ENCODE assay signal across 24 cellular contexts in genomic region chr2:16050261-16051045, GRCh38.
DNase-seq lines count a peak whose midpoint lies in the region; ATAC-seq lines count a peak whose summit lies in the region.
"Had no signal": no experiment of that assay in that cellular context is flagged by ENCODE, and none has a peak within 500 bp of the region (broad histone marks: within the 10 kb centered on the region; RNA-seq: fewer than 3 reads in every experiment).

No MANE protein-coding gene starts in this region.

- H3K23ac ChIP-seq in neuronal stem cell (ENCODE audit: low read depth, low read length, poor library complexity), result no peak overlapping the region

- peak overlapping the region; percentile 40 for H2AFZ ChIP-seq in neuronal stem cell (ENCODE audit: low read length)

- H3K14ac ChIP-seq in neuronal stem cell (ENCODE audit: low read length), result no peak overlapping the region

- no peak overlapping the region for H3K4me2 ChIP-seq in neuronal stem cell (ENCODE audit: insufficient read depth, low read length, poor library complexity, severe bottlenecking)

- peaks cover 13 to 14% of the 10 kb centered on the region in 2 donors for H3K4me1 ChIP-seq in neuronal stem cell (ENCODE audit: control insufficient read depth in 2 of 2, insufficient read depth in 1 of 2, low read depth in 1 of 2, low read length in 2 of 2)
- H3K4me1 ChIP-seq: gastrocnemius medialis, upper lobe of right lung had no signal

- no peak overlapping the region for H2AK5ac ChIP-seq in neuronal stem cell (ENCODE audit: low read depth, low read length)

- no peak overlapping the region for H4K8ac ChIP-seq in neuronal stem cell (ENCODE audit: low read depth, low read length)

- H3K9ac ChIP-seq in neuronal stem cell (ENCODE audit: low read depth, low read length, poor library complexity), result no peak overlapping the region

- no peak overlapping the region for H3K18ac ChIP-seq in neuronal stem cell (ENCODE audit: low read length)

- no peaks in the 10 kb centered on the region for H3K27me3 ChIP-seq in neuronal stem cell (ENCODE audit: control insufficient read depth in 3 of 3, insufficient read depth in 3 of 3, low read depth in 1 of 3, low read length in 3 of 3)
- H3K27me3 ChIP-seq: gastrocnemius medialis, spleen had no signal

- H3K27ac ChIP-seq in neuronal stem cell (replicated peaks; ENCODE audit: low read length), result no peak overlapping the region
- H3K27ac ChIP-seq: gastrocnemius medialis, spleen, upper lobe of right lung had no signal

- H3K79me1 ChIP-seq in neuronal stem cell (ENCODE audit: low read depth, low read length), result no peaks in the 10 kb centered on the region

- H3K4ac ChIP-seq in neuronal stem cell (ENCODE audit: low read length), result no peak overlapping the region

- no peak overlapping the region for H2BK120ac ChIP-seq in neuronal stem cell (ENCODE audit: low read depth, low read length)

- no peak overlapping the region for H4K91ac ChIP-seq in neuronal stem cell (ENCODE audit: low read depth, low read length, poor library complexity)

- no CpG with 5 or more reads among the region's 14 CpGs for WGBS in neuronal stem cell (ENCODE audit: extremely low coverage in 2 of 2, insufficient read length in 2 of 2, insufficient replicate concordance in 1 of 2), 2 donors

- H2BK5ac ChIP-seq in neuronal stem cell (ENCODE audit: low read length), result no peak overlapping the region

- H2BK12ac ChIP-seq in neuronal stem cell (ENCODE audit: low read length), result no peak overlapping the region

- DNase-seq in DMS153 (lab: John Stamatoyannopoulos, UW) (peak; percentile 62), NCI-H146 treated with DMSO at 0.1 percent for 48 hours (lab: John Stamatoyannopoulos, UW; ENCODE audit: unreplicated experiment) (peak; percentile 26), cerebellar cortex (ENCODE audit: low spot score) (peak; percentile 9), neuronal stem cell (ENCODE audit: low spot score) (no peak), NCI-H2171 treated with DMSO at 0.1 percent for 48 hours (lab: John Stamatoyannopoulos, UW) (no peak)
- DNase-seq: activated CD4-positive, alpha-beta T cell treated with anti-CD3 and anti-CD28 coated beads for 4 hours; activated naive CD8-positive, alpha-beta T cell treated with anti-CD3 and anti-CD28 coated beads, Interleukin-2, amount 50 U/mL, for 24 hours; activated T-cell treated with anti-CD3 and anti-CD28 coated beads, Interleukin-2, amount 50 U/mL, for 24 hours; central memory CD4-positive, alpha-beta T cell; gastrocnemius medialis; HFFc6; hippocampal formation; left colon; mesenchymal stem cell; naive B cell; NCI-H1436 treated with DMSO at 0.1 percent for 48 hours; NCI-H446; OCI-M1; spleen; T-helper 2 cell; upper lobe of right lung had no signal

- peaks cover 0 to 5% of the 10 kb centered on the region in 2 donors for H3K9me3 ChIP-seq in neuronal stem cell (replicated peaks in 1 of 2; ENCODE audit: control insufficient read depth in 2 of 2, insufficient read depth in 1 of 2, low read depth in 1 of 2, low read length in 2 of 2)
- H3K9me3 ChIP-seq: gastrocnemius medialis, spleen, upper lobe of right lung had no signal

- H3K36me3 ChIP-seq in neuronal stem cell (replicated peaks in 1 of 2; ENCODE audit: control insufficient read depth in 2 of 2, insufficient read depth in 2 of 2, low read length in 2 of 2), result no peaks in the 10 kb centered on the region
- H3K36me3 ChIP-seq: gastrocnemius medialis, spleen, upper lobe of right lung had no signal

- ATAC-seq in activated CD4-positive, CD25-positive, alpha-beta regulatory T cell treated with anti-CD3 and anti-CD28 coated beads, Interleukin-2, amount 50 U/mL, for 24 hours, result no peak
- ATAC-seq in HG02623 (IDR thresholded peaks at IDR 0.05; ENCODE audit: unreplicated experiment) (no peak), GM18511 (IDR thresholded peaks at IDR 0.05; ENCODE audit: unreplicated experiment) (no peak)
- ATAC-seq: activated naive CD8-positive, alpha-beta T cell treated with anti-CD3 and anti-CD28 coated beads, Interleukin-2, amount 50 U/mL, for 24 hours; gastrocnemius medialis; left colon; upper lobe of right lung had no signal

- no peak overlapping the region for H3K4me3 ChIP-seq in neuronal stem cell (ENCODE audit: low read length in 2 of 2)
- H3K4me3 ChIP-seq: gastrocnemius medialis, spleen, upper lobe of right lung had no signal

- peak overlapping the region; percentile 16 for H2BK15ac ChIP-seq in neuronal stem cell (ENCODE audit: low read length)

Comparison
In these comparisons a context has a peak if more than half of its experiments do, and no peak if none do; other contexts are left out.
1. DNase-seq: peak in DMS153 (single experiment), NCI-H146 treated with DMSO at 0.1 percent for 48 hours (single experiment) and cerebellar cortex (single experiment); none in neuronal stem cell (single experiment) and NCI-H2171 treated with DMSO at 0.1 percent for 48 hours (single experiment).